In genomic region chr15:89575656-89576416, GRCh38 we compare ENCODE assay signal across 8 cellular contexts. TPM values are rescaled to one million over a fixed set of nuclear protein-coding genes. Genes with fewer than 3 reads are reported as not detected.
DNase-seq lines count a peak whose midpoint lies in the region; ATAC-seq and TF ChIP-seq lines count a peak whose summit lies in the region.

No MANE protein-coding gene starts in this region.

- no peak overlapping the region for H2BK12ac ChIP-seq in trophoblast cell (ENCODE audit: low read length)

- H3K4me1 ChIP-seq in trophoblast cell (ENCODE audit: control insufficient read depth in 1 of 2, insufficient read depth in 2 of 2, low read length in 2 of 2) = peaks cover 7 to 8% of the 10 kb centered on the region in 2 experiments

- no peaks in the 10 kb centered on the region for H3K27me3 ChIP-seq in trophoblast cell (ENCODE audit: insufficient read depth, low read length)

- peak overlapping the region; percentile 36 for H2BK5ac ChIP-seq in trophoblast cell (ENCODE audit: low read depth, low read length, poor library complexity)

- peak overlapping the region; percentile 48 for H3K4ac ChIP-seq in trophoblast cell (ENCODE audit: low read depth, low read length)

- H3K4me3 ChIP-seq in fibroblast of villous mesenchyme (ENCODE audit: low read depth, low read length) (peak overlapping the region; percentile 79), trophoblast cell (ENCODE audit: low read depth, low read length) (peak overlapping the region; percentile 91)

- peak overlapping the region; percentile 59 for H4K8ac ChIP-seq in trophoblast cell (ENCODE audit: low read depth, low read length)

- ATAC-seq in GM19023 (IDR thresholded peaks at IDR 0.05; ENCODE audit: unreplicated experiment) (peak; percentile 20), HG03342 (IDR thresholded peaks at IDR 0.05; ENCODE audit: unreplicated experiment) (peak; percentile 12)

- H4K91ac ChIP-seq in trophoblast cell (ENCODE audit: low read depth, low read length) = peak overlapping the region; percentile 22

- H3K9ac ChIP-seq in trophoblast cell (ENCODE audit: low read length) = peak overlapping the region; percentile 87

- H3K79me1 ChIP-seq in trophoblast cell (ENCODE audit: low read length) = peaks cover 4% of the 10 kb centered on the region

- peaks cover 19% of the 10 kb centered on the region for H3K79me2 ChIP-seq in trophoblast cell (ENCODE audit: control insufficient read depth, insufficient read depth, low read length, poor library complexity)

- H2AK5ac ChIP-seq in trophoblast cell (ENCODE audit: low read length) = no peak overlapping the region

- H3K27ac ChIP-seq in C4-2B (peak overlapping the region; percentile 94), VCaP (peak overlapping the region; percentile 73), trophoblast cell (ENCODE audit: low read depth, low read length) (peak overlapping the region; percentile 6)

- H3K36me3 ChIP-seq in trophoblast cell (ENCODE audit: control insufficient read depth in 1 of 2, insufficient read depth in 2 of 2, low read length in 2 of 2) = peaks cover 0 to 2% of the 10 kb centered on the region in 2 experiments

- peak overlapping the region; percentile 94 for H3K4me2 ChIP-seq in trophoblast cell (ENCODE audit: low read length)

- H2AFZ ChIP-seq in trophoblast cell (ENCODE audit: insufficient read depth, low read length, poor library complexity) = peak overlapping the region; percentile 82

- H3K9me3 ChIP-seq in trophoblast cell (ENCODE audit: insufficient read depth, low read depth, low read length) = peaks cover 2% of the 10 kb centered on the region

- DNase-seq in fibroblast of villous mesenchyme (ENCODE audit: low read depth) (peak; percentile 18), trophoblast cell (no peak), NCI-H2107 treated with DMSO at 0.1 percent for 48 hours (lab: John Stamatoyannopoulos, UW; ENCODE audit: unreplicated experiment) (no peak), SHP77 treated with DMSO at 0.1 percent for 48 hours (lab: John Stamatoyannopoulos, UW) (no peak)

- TF ChIP-seq CTCF in C4-2B (conservative IDR thresholded peaks at IDR 0.05) = no peak
- TF ChIP-seq CTCF in VCaP (conservative IDR thresholded peaks at IDR 0.05) = no peak
- TF ChIP-seq CTCF in fibroblast of villous mesenchyme (IDR thresholded peaks at IDR 0.05; ENCODE audit: insufficient read depth, low read depth, low read length) = no peak

- peak overlapping the region; percentile 6 for H2BK120ac ChIP-seq in trophoblast cell (ENCODE audit: insufficient read depth, low read length, poor library complexity)

- H3K14ac ChIP-seq in trophoblast cell (ENCODE audit: low read length) = peak overlapping the region; percentile 83

- H3K23ac ChIP-seq in trophoblast cell (ENCODE audit: low read length) = no peak overlapping the region

- WGBS in trophoblast cell (ENCODE audit: extremely low coverage, insufficient coverage, insufficient read length) = no CpG with 5 or more reads among the region's 60 CpGs

- peak overlapping the region; percentile 2 for H4K12ac ChIP-seq in trophoblast cell (ENCODE audit: low read depth, low read length)

- peak overlapping the region; percentile 87 for H3K18ac ChIP-seq in trophoblast cell (ENCODE audit: low read length)

RNA-seq across cellular contexts. Expression of gene TICRR, which starts 0.6 kb away (rescaled TPM):
- 5.2 TPM in 2 replicates for total RNA-seq in fibroblast of villous mesenchyme
- polyA plus RNA-seq in trophoblast cell (2013) = 6.2 and 7.2 TPM in 2 replicates

Comparison
In these comparisons a context has a peak if more than half of its experiments do, and no peak if none do; other contexts are left out.
1. H3K27ac ChIP-seq: peak in every context shown above with its lines; median percentile 94 in C4-2B; 73 in VCaP; 6 in trophoblast cell.